1 cellular context compared by ENCODE assay signal in the genomic region with DNA sequence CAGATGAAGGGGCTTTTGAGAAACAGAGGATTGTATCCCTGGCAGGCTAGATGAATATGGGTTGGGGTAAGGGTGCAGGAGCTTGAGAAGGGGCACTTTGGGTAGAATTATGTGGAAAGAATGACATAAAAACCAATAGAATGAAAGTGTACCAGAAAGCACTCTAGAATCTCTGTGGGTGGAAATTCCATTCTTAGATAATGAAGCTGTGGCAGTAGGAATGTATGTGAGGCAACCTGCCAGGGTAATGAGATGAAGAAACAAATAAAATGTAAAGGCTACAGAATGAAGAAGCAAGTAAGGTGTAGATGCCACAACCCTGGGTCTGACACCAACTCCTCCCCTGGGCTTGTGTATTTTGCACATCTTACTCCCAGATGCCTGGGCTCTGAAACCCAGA.
A peak's percentile ranks its signal among the peaks of the same experiment; 100 is the strongest.
TF ChIP-seq lines count a peak whose summit lies in the region.

No MANE protein-coding gene starts in this region.

TF ChIP-seq in Ishikawa, 13 proteins besides CTCF, POLR2A, EP300 and RAD21 (continued from another document):
- TF ChIP-seq REST (IDR thresholded peaks at IDR 0.05; ENCODE audit: low read depth) (no peak), CEBPB (IDR thresholded peaks at IDR 0.05) (0 out of 2 replicates have a peak, but pooled peaks have one; percentile 24), EGR1 (IDR thresholded peaks at IDR 0.05) (0 out of 2 replicates have a peak, but pooled peaks have one; percentile 34), MAX (IDR thresholded peaks at IDR 0.05) (no peak), ZBTB7A (IDR thresholded peaks at IDR 0.05; ENCODE audit: low read depth) (no peak)
TF ChIP-seq in Ishikawa: peak in this region for 4.
